In genomic region chr2:155356250-155356649, GRCh38 we compare ENCODE assay signal across 17 cellular contexts.
DNase-seq lines count a peak whose midpoint lies in the region; ATAC-seq, FAIRE-seq and TF ChIP-seq lines count a peak whose summit lies in the region.
"Had no signal": no experiment of that assay in that cellular context is flagged by ENCODE, and none has a peak within 500 bp of the region (broad histone marks: within the 10 kb centered on the region; RNA-seq: fewer than 3 reads in every experiment).

No MANE protein-coding gene starts in this region.

- peaks cover 0 to 12% (median 0%) of the 10 kb centered on the region in 3 experiments; a peak in 3 of 7 replicates for H3K36me3 Mint-ChIP-seq in H9 (ENCODE audit: insufficient read depth in 1 of 3, low read depth in 3 of 3)
- H3K36me3 Mint-ChIP-seq: CD4-positive, alpha-beta memory T cell; IgD-negative memory B cell had no signal

- no peak for DNase-seq in GM12864 (ENCODE audit: low read depth)
- no peak for DNase-seq in H9
- DNase-seq in H1 (ENCODE audit: low read depth in 1 of 2, low spot score in 2 of 2), result no peak
- peak; percentile 9 for DNase-seq in upper lobe of right lung
- DNase-seq in DMS 273 treated with DMSO at 0.1 percent for 48 hours (lab: John Stamatoyannopoulos, UW), result no peak
- no peak for DNase-seq in NCI-H82 treated with DMSO at 0.1 percent for 48 hours (lab: John Stamatoyannopoulos, UW; ENCODE audit: unreplicated experiment)
- no peak for DNase-seq in GM13976 (ENCODE audit: low spot score)
- DNase-seq: BE2C; CD4-positive, alpha-beta memory T cell; DMS153; GF-D8; KG1 had no signal

- no peaks in the 10 kb centered on the region for H3K27me3 ChIP-seq in H9 (ENCODE audit: insufficient read depth, low read length)
- no peaks in the 10 kb centered on the region for H3K27me3 ChIP-seq in H1 (replicated peaks in 1 of 4; ENCODE audit: control insufficient read depth in 3 of 4, extremely low read depth in 1 of 4, insufficient read depth in 3 of 4, low read length in 3 of 4)
- no peaks in the 10 kb centered on the region for H3K27me3 ChIP-seq in upper lobe of right lung
- H3K27me3 ChIP-seq: BE2C had no signal

- in situ Hi-C loops in GM13976 (cut with MboI; ENCODE audit: low sequenced_read_pairs, unreplicated experiment), result loop anchor here (25.0 kb wide), 1 partner anchor 456 kb away; no protein-coding TSS in a partner anchor

- H4K91ac ChIP-seq in H9 (ENCODE audit: insufficient read length, low read depth, low read length) (no peak overlapping the region), H1 (replicated peaks; ENCODE audit: insufficient read length, low read length) (no peak overlapping the region)

- POLR2A ChIA-PET in H1 (lab: Charles Lee; ENCODE audit: partially characterized antibody), result no interaction called here

- H3K18ac ChIP-seq in H9 (ENCODE audit: insufficient read length, low read depth, low read length) (no peak overlapping the region), H1 (ENCODE audit: extremely low read depth, low read length) (no peak overlapping the region)

- peaks cover 2 to 11% of the 10 kb centered on the region in 2 experiments; a peak in 4 of 5 replicates for H3K9me3 Mint-ChIP-seq in H9

- no peaks in the 10 kb centered on the region for H4K20me1 ChIP-seq in H9 (ENCODE audit: control insufficient read depth, insufficient read depth, insufficient read length)
- H4K20me1 ChIP-seq in H1 (replicated peaks in 1 of 2; ENCODE audit: control insufficient read depth in 1 of 2, insufficient read depth in 2 of 2, low read length in 2 of 2), result no peaks in the 10 kb centered on the region

- H3K4ac ChIP-seq in H9 (ENCODE audit: low read depth, low read length) (no peak overlapping the region), H1 (replicated peaks; ENCODE audit: insufficient read length, low read depth, low read length) (no peak overlapping the region)

- H3K4me3 ChIP-seq in GM12864 (ENCODE audit: low read depth, low read length) (no peak overlapping the region), H1 (ENCODE audit: extremely low read depth in 1 of 4, insufficient read depth in 2 of 4, low read depth in 3 of 4, low read length in 4 of 4) (no peak overlapping the region), upper lobe of right lung (no peak overlapping the region)

- H3K27ac Mint-ChIP-seq in H9, result peak overlapping the region in 1 of 3 experiments; percentile 11; a peak in 2 of 7 replicates
- H3K27ac Mint-ChIP-seq: CD4-positive, alpha-beta memory T cell; IgD-negative memory B cell had no signal

- no peak for TF ChIP-seq POLR2A in H1 (IDR thresholded peaks at IDR 0.05; ENCODE audit: control extremely low read depth in 1 of 2, low read depth in 2 of 2, low read length in 2 of 2)

- FAIRE-seq in H1 (lab: Jason Lieb, UNC), result peak; percentile 55
- FAIRE-seq: A204.1, GM12892, H54 had no signal

- no peak for TF ChIP-seq EP300 in H1 (IDR thresholded peaks at IDR 0.05; ENCODE audit: borderline replicate concordance in 1 of 2, low read depth in 2 of 2, low read length in 2 of 2)

- H3K9ac ChIP-seq in H9 (ENCODE audit: extremely low read depth, insufficient read length, low read length) (no peak overlapping the region), H1 (replicated peaks in 1 of 4; ENCODE audit: extremely low read depth in 1 of 4, low read depth in 3 of 4, low read length in 3 of 4) (no peak overlapping the region)

- H3K14ac ChIP-seq in H9 (ENCODE audit: insufficient read depth, low read length) (no peak overlapping the region), H1 (ENCODE audit: insufficient read length) (no peak overlapping the region)

- H2BK15ac ChIP-seq in H9 (ENCODE audit: low read depth, low read length), result no peak overlapping the region
- H2BK15ac ChIP-seq in H1 (ENCODE audit: low read length), result no peak overlapping the region

- H2BK12ac ChIP-seq in H9 (ENCODE audit: insufficient read length, low read depth, low read length) (no peak overlapping the region), H1 (ENCODE audit: low read depth, low read length) (no peak overlapping the region)

- TF ChIP-seq RAD21 in H1 (IDR thresholded peaks at IDR 0.05 in 1 of 2, conservative IDR thresholded peaks at IDR 0.05 in 1 of 2; ENCODE audit: low read depth in 2 of 2, low read length in 2 of 2), result no peak

- intact Hi-C loops in upper lobe of right lung (cut with DNase I), result no loop called here

- H4K5ac ChIP-seq in H9 (ENCODE audit: insufficient read length, low read depth, low read length) (no peak overlapping the region), H1 (ENCODE audit: insufficient read length, low read depth, low read length) (no peak overlapping the region)

- no peak overlapping the region for H2BK20ac ChIP-seq in H9 (ENCODE audit: low read depth, low read length, poor library complexity, severe bottlenecking)
- H2BK20ac ChIP-seq in H1 (ENCODE audit: low read length), result no peak overlapping the region

- H4K8ac ChIP-seq in H9 (replicated peaks; ENCODE audit: insufficient read length, low read depth, low read length), result no peak overlapping the region
- H4K8ac ChIP-seq in H1 (ENCODE audit: extremely low read depth, insufficient read depth, low read length), result no peak overlapping the region

- H3K9me3 ChIP-seq in H9 (ENCODE audit: control insufficient read depth, low read depth, low read length), result no peaks in the 10 kb centered on the region
- H3K9me3 ChIP-seq in H1 (ENCODE audit: insufficient read depth in 2 of 2, low read depth in 1 of 2, low read length in 1 of 2), result peaks cover 0 to 2% of the 10 kb centered on the region in 2 experiments; a peak in 1 of 4 replicates
- no peaks in the 10 kb centered on the region for H3K9me3 ChIP-seq in upper lobe of right lung
- H3K9me3 ChIP-seq: BE2C had no signal

- no peak overlapping the region for H3K4me3 Mint-ChIP-seq in H9
- H3K4me3 Mint-ChIP-seq: CD4-positive, alpha-beta memory T cell; IgD-negative memory B cell had no signal

- H3K79me1 ChIP-seq in H9 (ENCODE audit: insufficient read depth, low read depth, low read length, poor library complexity, severe bottlenecking) (no peaks in the 10 kb centered on the region), H1 (ENCODE audit: low read depth, low read length) (no peaks in the 10 kb centered on the region)

- no peaks in the 10 kb centered on the region for H3K4me1 Mint-ChIP-seq in H9
- H3K4me1 Mint-ChIP-seq: CD4-positive, alpha-beta memory T cell; IgD-negative memory B cell had no signal

- no peak overlapping the region for H2AFZ ChIP-seq in H9 (ENCODE audit: low read length)
- H2AFZ ChIP-seq in H1 (ENCODE audit: low read length), result no peak overlapping the region

- H3K56ac ChIP-seq in H9 (ENCODE audit: insufficient read length, low read depth, low read length) (no peak overlapping the region), H1 (replicated peaks; ENCODE audit: insufficient read length, low read depth, low read length) (no peak overlapping the region)

- H3K27ac ChIP-seq in H9 (ENCODE audit: insufficient read length, low read depth, low read length), result no peak overlapping the region
- no peak overlapping the region for H3K27ac ChIP-seq in H1 (ENCODE audit: low read depth, low read length)
- H3K27ac ChIP-seq in upper lobe of right lung, result no peak overlapping the region
- H3K27ac ChIP-seq: C4-2B had no signal

- H3K4me1 ChIP-seq in H9 (ENCODE audit: insufficient read depth, low read length) (no peaks in the 10 kb centered on the region), H1 (replicated peaks in 1 of 4; ENCODE audit: control insufficient read depth in 3 of 4, insufficient read depth in 4 of 4, low read length in 3 of 4) (no peaks in the 10 kb centered on the region), upper lobe of right lung (no peaks in the 10 kb centered on the region)
- H3K4me1 ChIP-seq: BE2C had no signal

- no CpG with 5 or more reads among the region's 1 CpG for WGBS in H9 (ENCODE audit: extremely low coverage, insufficient read length, low lambda C conversion rate)
- 92% methylated on average over 1 of the region's 1 CpG; no CpG with 5 or more reads in 1 of the 2 experiments for WGBS in H1 (ENCODE audit: extremely low coverage in 1 of 2, insufficient coverage in 1 of 2, insufficient read length in 1 of 2, insufficient replicate concordance in 2 of 2, low coverage in 1 of 2, low lambda C conversion rate in 2 of 2, missing lambda C conversion rate in 1 of 2), 2 experiments

- H3K36me3 ChIP-seq in H1 (ENCODE audit: control insufficient read depth in 2 of 4, insufficient read depth in 4 of 4, low read length in 3 of 4) (no peaks in the 10 kb centered on the region), upper lobe of right lung (no peaks in the 10 kb centered on the region)
- H3K36me3 ChIP-seq: BE2C had no signal

- ATAC-seq in upper lobe of right lung, result no peak

- H2AK5ac ChIP-seq in H9 (ENCODE audit: insufficient read length, low read length) (no peak overlapping the region), H1 (ENCODE audit: low read depth, low read length) (no peak overlapping the region)

- H3K27me3 Mint-ChIP-seq in H9 (ENCODE audit: low read depth), result no peaks in the 10 kb centered on the region
- H3K27me3 Mint-ChIP-seq: IgD-negative memory B cell had no signal

- H3K23me2 ChIP-seq in H9 (ENCODE audit: insufficient read length, low read depth, low read length, poor library complexity, severe bottlenecking) (no peaks in the 10 kb centered on the region), H1 (ENCODE audit: low read depth, low read length) (no peaks in the 10 kb centered on the region)

- H2BK5ac ChIP-seq in H9 (ENCODE audit: insufficient read length, low read length), result no peak overlapping the region
- no peak overlapping the region for H2BK5ac ChIP-seq in H1 (ENCODE audit: low read depth, low read length)

- no peak overlapping the region for H3T11ph ChIP-seq in H9 (ENCODE audit: low read length)

- no peak overlapping the region for H2BK120ac ChIP-seq in H9 (ENCODE audit: low read depth, low read length, poor library complexity, severe bottlenecking)
- no peak overlapping the region for H2BK120ac ChIP-seq in H1 (replicated peaks; ENCODE audit: low read depth, low read length)

- H3K79me2 ChIP-seq in H9 (ENCODE audit: insufficient read depth, low read length), result no peaks in the 10 kb centered on the region
- H3K79me2 ChIP-seq in H1 (ENCODE audit: control insufficient read depth in 1 of 2, insufficient read depth in 2 of 2, low read length in 2 of 2), result no peaks in the 10 kb centered on the region

- TF ChIP-seq CTCF in GM12864 (IDR thresholded peaks at IDR 0.05; ENCODE audit: low read depth, low read length, missing control alignments), result peak; percentile 24
- peak; percentile 25; the same call in 1 of the 3 replicates for TF ChIP-seq CTCF in H9 (conservative IDR thresholded peaks at IDR 0.05)
- TF ChIP-seq CTCF in H1 (IDR thresholded peaks at IDR 0.05; ENCODE audit: control extremely low read depth in 1 of 3, insufficient read depth in 1 of 3, low read depth in 1 of 3, low read length in 3 of 3), result peak in 2 of 3 experiments; percentile 21 to 45; a peak in 2 of 4 replicates
- TF ChIP-seq CTCF in upper lobe of right lung (IDR thresholded peaks at IDR 0.05), result no peak
- TF ChIP-seq CTCF in GM13976 (IDR thresholded peaks at IDR 0.05; ENCODE audit: borderline replicate concordance, control extremely low read depth, extremely low read depth, insufficient read depth, missing control alignments), result no peak

- H3K4me2 ChIP-seq in H9 (ENCODE audit: insufficient read depth, insufficient read length, low read length) (no peak overlapping the region), H1 (ENCODE audit: insufficient read depth in 1 of 2, low read depth in 2 of 2, low read length in 2 of 2) (no peak overlapping the region)

- H3K23ac ChIP-seq in H9 (ENCODE audit: insufficient read length, low read depth, low read length), result no peak overlapping the region
- no peak overlapping the region for H3K23ac ChIP-seq in H1 (ENCODE audit: insufficient read length)

- CTCF ChIA-PET in H1 (lab: Charles Lee; ENCODE audit: partially characterized antibody), result no interaction called here

Comparison
In these comparisons a context has a peak if more than half of its experiments do, and no peak if none do; other contexts are left out.
1. CTCF ChIP-seq: peak in GM12864 (single experiment), H9 (single experiment) and H1 (2 of 3); none in upper lobe of right lung (single experiment) and GM13976 (single experiment).